1 cellular context compared by ENCODE assay signal in genomic region chr16:67257486-67258159, GRCh38.
TF ChIP-seq lines count a peak whose summit lies in the region.

No MANE protein-coding gene starts in this region.

TF ChIP-seq in HepG2, 621 proteins besides CTCF, POLR2A, EP300 and RAD21:
- TF ChIP-seq NR3C1 (CRISPR knock-in tag; IDR thresholded peaks at IDR 0.05) (no peak), JUN (CRISPR knock-in tag; IDR thresholded peaks at IDR 0.05) (no peak), ZNF350 (CRISPR knock-in tag; IDR thresholded peaks at IDR 0.05; ENCODE audit: borderline replicate concordance, low read depth) (no peak), HOXA9 (CRISPR knock-in tag; IDR thresholded peaks at IDR 0.05; ENCODE audit: borderline replicate concordance) (no peak), THAP8 (CRISPR knock-in tag; IDR thresholded peaks at IDR 0.05; ENCODE audit: borderline replicate concordance) (no peak), ATF5 (CRISPR knock-in tag; IDR thresholded peaks at IDR 0.05; ENCODE audit: low read depth) (no peak), ZNF564 (CRISPR knock-in tag; IDR thresholded peaks at IDR 0.05) (no peak), ZNF333 (CRISPR knock-in tag; IDR thresholded peaks at IDR 0.05; ENCODE audit: borderline replicate concordance) (no peak), FOXC1 (CRISPR knock-in tag; IDR thresholded peaks at IDR 0.05; ENCODE audit: borderline replicate concordance) (no peak), SCMH1 (CRISPR knock-in tag; IDR thresholded peaks at IDR 0.05; ENCODE audit: borderline replicate concordance) (no peak), FOSL2 (CRISPR knock-in tag; IDR thresholded peaks at IDR 0.05) (no peak), DMAP1 (CRISPR knock-in tag; IDR thresholded peaks at IDR 0.05) (no peak), PHF8 (CRISPR knock-in tag; IDR thresholded peaks at IDR 0.05) (no peak), NR2C2 (CRISPR knock-in tag; IDR thresholded peaks at IDR 0.05; ENCODE audit: borderline replicate concordance) (no peak), E2F1 (CRISPR knock-in tag; IDR thresholded peaks at IDR 0.05) (no peak), ZNF224 (CRISPR knock-in tag; IDR thresholded peaks at IDR 0.05) (no peak), RFX3 (CRISPR knock-in tag; IDR thresholded peaks at IDR 0.05) (no peak), NAIF1 (CRISPR knock-in tag; IDR thresholded peaks at IDR 0.05; ENCODE audit: borderline replicate concordance) (no peak), ZNF646 (CRISPR knock-in tag; IDR thresholded peaks at IDR 0.05) (no peak), YY1 (IDR thresholded peaks at IDR 0.05; ENCODE audit: insufficient read depth, insufficient replicate concordance, low read depth, low read length) (no peak)
